In genomic region chr19:41175825-41176734, GRCh38 we compare ENCODE assay signal across 8 cellular contexts. TPM values are rescaled to one million over a fixed set of nuclear protein-coding genes. Genes with fewer than 3 reads are reported as not detected.
DNase-seq lines count a peak whose midpoint lies in the region; ATAC-seq lines count a peak whose summit lies in the region.

No MANE protein-coding gene starts in this region.

- WGBS in GM23248 (ENCODE audit: low coverage in 1 of 2, low lambda C conversion rate in 2 of 2, missing lambda C conversion rate in 2 of 2), 2 experiments = 31 to 35% methylated on average over 12 to 13 of the region's 13 CpGs
- no CpG with 5 or more reads among the region's 13 CpGs for WGBS in iPS DF 6.9 (ENCODE audit: insufficient coverage, insufficient read length)

- H3K27ac ChIP-seq in GM23248 (no peak overlapping the region), iPS DF 6.9 (ENCODE audit: low read length) (no peak overlapping the region)

- H2AFZ ChIP-seq in GM23248 = peak overlapping the region; percentile 65

- H3K27me3 Mint-ChIP-seq in activated naive CD8-positive, alpha-beta T cell treated with anti-CD3 and anti-CD28 coated beads, Interleukin-2, amount 10 ng/mL, durations not matched to agents 7 days and 5 days = peaks cover 4% of the 10 kb centered on the region

- H3K9me2 ChIP-seq in GM23248 (ENCODE audit: insufficient read depth) = no peaks in the 10 kb centered on the region

- no peak overlapping the region for H3K4me3 ChIP-seq in GM23248
- peak overlapping the region; percentile 1; the same call in 1 of the 2 replicates for H3K4me3 ChIP-seq in iPS DF 6.9 (ENCODE audit: low read length)

- H3F3A ChIP-seq in GM23248 (ENCODE audit: insufficient read depth) = no peaks in the 10 kb centered on the region

- H3K4me1 ChIP-seq in GM23248 (ENCODE audit: insufficient read depth) (peaks cover 7% of the 10 kb centered on the region), iPS DF 6.9 (ENCODE audit: control insufficient read depth, insufficient read depth, low read length) (peaks cover 2% of the 10 kb centered on the region)

- H3K4me2 ChIP-seq in GM23248 (ENCODE audit: unreplicated experiment) = no peak overlapping the region

- no peaks in the 10 kb centered on the region for H3K79me2 ChIP-seq in GM23248 (ENCODE audit: insufficient read depth)

- peak overlapping the region; percentile 62 for H3K27ac Mint-ChIP-seq in activated naive CD8-positive, alpha-beta T cell treated with anti-CD3 and anti-CD28 coated beads, Interleukin-2, amount 10 ng/mL, durations not matched to agents 7 days and 5 days

- POLR2A ChIA-PET in activated naive CD8-positive, alpha-beta T cell treated with anti-CD3 and anti-CD28 coated beads, Interleukin-2, amount 10 ng/mL, durations not matched to agents 7 days and 5 days (lab: Charles Lee) = no interaction called here

- H3K4me1 Mint-ChIP-seq in activated naive CD8-positive, alpha-beta T cell treated with anti-CD3 and anti-CD28 coated beads, Interleukin-2, amount 10 ng/mL, durations not matched to agents 7 days and 5 days = peaks cover 9% of the 10 kb centered on the region

- H3K9me3 Mint-ChIP-seq in activated naive CD8-positive, alpha-beta T cell treated with anti-CD3 and anti-CD28 coated beads, Interleukin-2, amount 10 ng/mL, durations not matched to agents 7 days and 5 days = no peaks in the 10 kb centered on the region

- no peaks in the 10 kb centered on the region for H3K9me3 ChIP-seq in GM23248 (ENCODE audit: low read depth)
- no peaks in the 10 kb centered on the region for H3K9me3 ChIP-seq in iPS DF 6.9 (ENCODE audit: control insufficient read depth, insufficient read depth, low read length)

- no peaks in the 10 kb centered on the region for H3K36me3 Mint-ChIP-seq in activated naive CD8-positive, alpha-beta T cell treated with anti-CD3 and anti-CD28 coated beads, Interleukin-2, amount 10 ng/mL, durations not matched to agents 7 days and 5 days

- no peak overlapping the region for H3K9ac ChIP-seq in GM23248

- peak; percentile 96 for ATAC-seq in activated naive CD8-positive, alpha-beta T cell treated with anti-CD3 and anti-CD28 coated beads, Interleukin-2, amount 10 ng/mL, durations not matched to agents 7 days and 5 days (ENCODE audit: low read depth)
- no peak for ATAC-seq in HG03196 (IDR thresholded peaks at IDR 0.05; ENCODE audit: unreplicated experiment)
- ATAC-seq in HG03520 (IDR thresholded peaks at IDR 0.05; ENCODE audit: unreplicated experiment) = no peak

- no peaks in the 10 kb centered on the region for H4K20me1 ChIP-seq in GM23248 (ENCODE audit: insufficient read depth)

- H3K4me3 Mint-ChIP-seq in activated naive CD8-positive, alpha-beta T cell treated with anti-CD3 and anti-CD28 coated beads, Interleukin-2, amount 10 ng/mL, durations not matched to agents 7 days and 5 days = peak overlapping the region; percentile 64

- no peaks in the 10 kb centered on the region for H3K27me3 ChIP-seq in GM23248 (replicated peaks; ENCODE audit: insufficient read depth)
- H3K27me3 ChIP-seq in iPS DF 6.9 (ENCODE audit: control insufficient read depth, insufficient read depth, low read length) = no peaks in the 10 kb centered on the region

- H3K36me3 ChIP-seq in GM23248 (ENCODE audit: low read depth) (no peaks in the 10 kb centered on the region), iPS DF 6.9 (ENCODE audit: control insufficient read depth, insufficient read depth, low read length) (no peaks in the 10 kb centered on the region)

- DNase-seq in GM23248 (peak; percentile 65), SIG-M5 (lab: John Stamatoyannopoulos, UW) (peak; percentile 78), iPS DF 6.9 (ENCODE audit: low read depth, low spot score) (peak; percentile 88), G401 (ENCODE audit: low spot score) (no peak)
- DNase-seq in activated naive CD8-positive, alpha-beta T cell treated with anti-CD3 and anti-CD28 coated beads, Interleukin-2, amount 10 ng/mL, durations not matched to agents 7 days and 5 days = peak; percentile 44
- peak; percentile 11 to 19 for DNase-seq in stimulated activated CD4-positive, alpha-beta T cell treated with anti-CD3 and anti-CD28 coated beads, Interleukin-12 subunit alpha, Interleukin-12 subunit beta, amount 100 ng/mL, for 24 hours (ENCODE audit: low read depth in 2 of 2)

- in situ Hi-C loops in GM23248 (cut with MboI) (no loop called here), G401 (cut with HindIII; ENCODE audit: low sequenced_read_pairs) (no loop called here)

RNA-seq across cellular contexts. Expression of gene CYP2S1, which starts 16.9 kb away (rescaled TPM):
- 0.13 TPM in 1 of 2 replicates, not detected in the other for total RNA-seq in GM23248 (2014; rRNA removed; shearing (Covaris generic))
- not detected in 2 replicates for polyA plus RNA-seq in GM23248 (2016; fragmentation: Nextera tagmentation; extraction: Ambion mirVana)
- 1 to 10 TPM; 1.1 to 1.2 TPM for total RNA-seq in activated naive CD8-positive, alpha-beta T cell treated with anti-CD3 and anti-CD28 coated beads, Interleukin-2, amount 10 ng/mL, durations not matched to agents 7 days and 5 days
- not detected in 2 replicates for total RNA-seq in G401 (2014; rRNA removed; shearing (Covaris generic))

RNA-seq across cellular contexts. Expression of gene AXL, which starts 42.9 kb away (rescaled TPM):
- total RNA-seq in GM23248 (2014; rRNA removed; shearing (Covaris generic)) = 401 and 421 TPM in 2 replicates
- 340 and 348 TPM in 2 replicates for polyA plus RNA-seq in GM23248 (2016; fragmentation: Nextera tagmentation; extraction: Ambion mirVana)
- under 1 TPM; 0.11 to 0.17 TPM for total RNA-seq in activated naive CD8-positive, alpha-beta T cell treated with anti-CD3 and anti-CD28 coated beads, Interleukin-2, amount 10 ng/mL, durations not matched to agents 7 days and 5 days
- 21.0 and 22.4 TPM in 2 replicates for total RNA-seq in G401 (2014; rRNA removed; shearing (Covaris generic))

Comparison
In these comparisons a context has a peak if more than half of its experiments do, and no peak if none do; other contexts are left out.
1. RNA of gene AXL, which starts 42.9 kb away (total RNA-seq): 401 to 421 TPM in GM23248 and 21.0 to 22.4 TPM in G401; 0.11 to 0.17 TPM in activated naive CD8-positive, alpha-beta T cell treated with anti-CD3 and anti-CD28 coated beads, Interleukin-2, amount 10 ng/mL, durations not matched to agents 7 days and 5 days; every median in the first group is over 10 times any median in the second.